Comparison of ENCODE assay signal across 7 cellular contexts in genomic region chr22:37805878-37806277, GRCh38. TPM values are rescaled to one million over a fixed set of nuclear protein-coding genes. Genes with fewer than 3 reads are reported as not detected.
DNase-seq lines count a peak whose midpoint lies in the region; TF ChIP-seq lines count a peak whose summit lies in the region.
"Had no signal": no experiment of that assay in that cellular context is flagged by ENCODE, and none has a peak within 500 bp of the region (broad histone marks: within the 10 kb centered on the region; RNA-seq: fewer than 3 reads in every experiment).

No MANE protein-coding gene starts in this region.

- H3K27me3 Mint-ChIP-seq in progenitor cell of endocrine pancreas = no peaks in the 10 kb centered on the region

- H3K36me3 ChIP-seq in ectodermal cell (ENCODE audit: control insufficient read depth, insufficient read depth, low read length) = no peaks in the 10 kb centered on the region
- no peaks in the 10 kb centered on the region for H3K36me3 ChIP-seq in OCI-LY7 (ENCODE audit: insufficient read depth, low read length)

- H3K9me3 Mint-ChIP-seq in progenitor cell of endocrine pancreas (ENCODE audit: low read depth) = no peaks in the 10 kb centered on the region

- H3K4me1 ChIP-seq in ectodermal cell (ENCODE audit: control insufficient read depth, insufficient read depth, low read length) (peaks cover 19% of the 10 kb centered on the region), OCI-LY7 (ENCODE audit: insufficient read depth, low read length, poor library complexity, severe bottlenecking) (peaks cover 19% of the 10 kb centered on the region)

- H3K4me2 ChIP-seq in OCI-LY7 (ENCODE audit: low read length) = no peak overlapping the region

- H3K27ac ChIP-seq in ectodermal cell (ENCODE audit: insufficient read depth, low read depth, low read length, poor library complexity, severe bottlenecking) (no peak overlapping the region), OCI-LY7 (ENCODE audit: low read depth, low read length, poor library complexity, severe bottlenecking) (no peak overlapping the region)

- POLR2A ChIA-PET in OCI-LY7 (lab: Charles Lee) = interaction anchor here (0.6 kb wide), 1 partner anchor 38 kb away, joined by 3 read pairs; the partner anchor contains the start of gene ANKRD54

- TF ChIP-seq CTCF in LNCaP clone FGC (IDR thresholded peaks at IDR 0.05; ENCODE audit: control insufficient read depth, extremely low read depth, insufficient read depth) = no peak
- no peak for TF ChIP-seq CTCF in progenitor cell of endocrine pancreas (IDR thresholded peaks at IDR 0.05; ENCODE audit: unreplicated experiment)
- TF ChIP-seq CTCF in OCI-LY7 (conservative IDR thresholded peaks at IDR 0.05; ENCODE audit: low read length) = no peak

- CTCF ChIA-PET in OCI-LY7 (lab: Charles Lee; ENCODE audit: unreplicated experiment) = no interaction called here

- H2AFZ ChIP-seq in OCI-LY7 (ENCODE audit: low read length) = no peak overlapping the region

- no peaks in the 10 kb centered on the region for H3K9me3 ChIP-seq in ectodermal cell (ENCODE audit: control insufficient read depth, low read length)
- H3K9me3 ChIP-seq in OCI-LY7 (ENCODE audit: low read length) = no peaks in the 10 kb centered on the region

- H3K4me3 Mint-ChIP-seq in progenitor cell of endocrine pancreas (ENCODE audit: low read depth) = peak overlapping the region; percentile 84

- H3K27me3 ChIP-seq in ectodermal cell (ENCODE audit: control insufficient read depth, insufficient read depth, low read length, poor library complexity, severe bottlenecking) = peaks cover 52% of the 10 kb centered on the region

- intact Hi-C loops in OCI-LY7 (cut with micrococcal nuclease; ENCODE audit: unreplicated experiment) = loop anchor here (2.0 to 5.0 kb wide), 2 partner anchors 29 to 59 kb away; no protein-coding TSS in a partner anchor

- peaks cover 36% of the 10 kb centered on the region for H3K4me1 Mint-ChIP-seq in progenitor cell of endocrine pancreas (ENCODE audit: low read depth)

- H3K9me2 ChIP-seq in OCI-LY7 (ENCODE audit: insufficient read depth, low read length) = no peaks in the 10 kb centered on the region

- no peaks in the 10 kb centered on the region for H3K79me2 ChIP-seq in OCI-LY7 (ENCODE audit: insufficient read depth, low read depth, low read length)

- no peaks in the 10 kb centered on the region for H4K20me1 ChIP-seq in OCI-LY7 (ENCODE audit: insufficient read depth, low read length)

- H3K4me3 ChIP-seq in LNCaP clone FGC (ENCODE audit: low read depth, low read length) (peak overlapping the region; percentile 87), ectodermal cell (ENCODE audit: insufficient read depth, low read depth, low read length) (peak overlapping the region; percentile 72), OCI-LY7 (ENCODE audit: low read depth, low read length, poor library complexity, severe bottlenecking) (no peak overlapping the region)

- WGBS in ectodermal cell, 2 experiments = 88 to 93% methylated on average over 6 of the region's 6 CpGs

- no TSS peak for BruUV-seq in OCI-LY7 (replicated peaks; lab: Mats Ljungman, UMichigan)

- H3K36me3 Mint-ChIP-seq in progenitor cell of endocrine pancreas (ENCODE audit: insufficient read depth) = no peaks in the 10 kb centered on the region

- H3K27ac Mint-ChIP-seq in progenitor cell of endocrine pancreas = peak overlapping the region; percentile 95

- DNase-seq in LNCaP clone FGC (ENCODE audit: low read depth) (no peak), progenitor cell of endocrine pancreas (ENCODE audit: low spot score, unreplicated experiment) (no peak), OCI-LY7 (ENCODE audit: low spot score) (no peak), iPS-NIHi11 (ENCODE audit: low spot score) (no peak)
- no peak for DNase-seq in stimulated activated CD4-positive, alpha-beta T cell treated with anti-CD3 and anti-CD28 coated beads, Interleukin-15, amount 100 ng/mL, for 24 hours

RNA-seq across cellular contexts. Expression of gene GCAT, which starts 1.9 kb away (rescaled TPM):
- polyA plus RNA-seq in ectodermal cell (2013, experiment 1 of 4) = 15.3 TPM
- 13.0 TPM for polyA plus RNA-seq in ectodermal cell (2013, experiment 2 of 4)
- 11.3 TPM for polyA plus RNA-seq in ectodermal cell (2013, experiment 3 of 4)
- polyA plus RNA-seq in ectodermal cell (2013, experiment 4 of 4) = 11.7 TPM
- total RNA-seq in progenitor cell of endocrine pancreas = 20.2 and 28.1 TPM in 2 replicates
- total RNA-seq in OCI-LY7 (2014; rRNA removed; shearing (Covaris generic)) = 14.6 and 20.6 TPM in 2 replicates
- total RNA-seq in OCI-LY7 (2022) = 17.3 and 21.6 TPM in 2 replicates

RNA-seq across cellular contexts. Expression of gene GALR3, which starts 17.3 kb away (rescaled TPM):
- polyA plus RNA-seq in ectodermal cell (2013, experiment 1 of 4) = not detected
- not detected for polyA plus RNA-seq in ectodermal cell (2013, experiment 2 of 4)
- 0.43 TPM for polyA plus RNA-seq in ectodermal cell (2013, experiment 3 of 4)
- polyA plus RNA-seq in ectodermal cell (2013, experiment 4 of 4) = 0.28 TPM
- 0.41 and 0.87 TPM in 2 replicates for total RNA-seq in progenitor cell of endocrine pancreas
- total RNA-seq in OCI-LY7 (2014; rRNA removed; shearing (Covaris generic)) = not detected in 2 replicates
- not detected in 2 replicates for total RNA-seq in OCI-LY7 (2022)
- total RNA-seq: T-helper 2 cell treated with Interferon-gamma antibody and Interleukin-4, amounts not matched to agents 100 ng/mL and 5 ng/mL, for 36 hours had no signal

RNA-seq across cellular contexts. Expression of gene ANKRD54, which starts 38.3 kb away (rescaled TPM):
- 22.0 TPM for polyA plus RNA-seq in ectodermal cell (2013, experiment 1 of 4)
- polyA plus RNA-seq in ectodermal cell (2013, experiment 2 of 4) = 18.2 TPM
- polyA plus RNA-seq in ectodermal cell (2013, experiment 3 of 4) = 15.4 TPM
- polyA plus RNA-seq in ectodermal cell (2013, experiment 4 of 4) = 17.1 TPM
- total RNA-seq in progenitor cell of endocrine pancreas (23.7 and 24.2 TPM in 2 replicates), OCI-LY7 (2022) (31.7 and 31.8 TPM in 2 replicates)
- 21.0 and 25.4 TPM in 2 replicates for total RNA-seq in OCI-LY7 (2014; rRNA removed; shearing (Covaris generic))

RNA-seq across cellular contexts. Expression of gene EIF3L, which starts 43.3 kb away (rescaled TPM):
- 672 TPM for polyA plus RNA-seq in ectodermal cell (2013, experiment 1 of 4)
- polyA plus RNA-seq in ectodermal cell (2013, experiment 2 of 4) = 692 TPM
- 584 TPM for polyA plus RNA-seq in ectodermal cell (2013, experiment 3 of 4)
- polyA plus RNA-seq in ectodermal cell (2013, experiment 4 of 4) = 664 TPM
- total RNA-seq in progenitor cell of endocrine pancreas (725 and 736 TPM in 2 replicates), OCI-LY7 (2022) (596 and 649 TPM in 2 replicates)
- 443 and 503 TPM in 2 replicates for total RNA-seq in OCI-LY7 (2014; rRNA removed; shearing (Covaris generic))
